Comparison of ENCODE assay signal across 17 cellular contexts in the genomic region with DNA sequence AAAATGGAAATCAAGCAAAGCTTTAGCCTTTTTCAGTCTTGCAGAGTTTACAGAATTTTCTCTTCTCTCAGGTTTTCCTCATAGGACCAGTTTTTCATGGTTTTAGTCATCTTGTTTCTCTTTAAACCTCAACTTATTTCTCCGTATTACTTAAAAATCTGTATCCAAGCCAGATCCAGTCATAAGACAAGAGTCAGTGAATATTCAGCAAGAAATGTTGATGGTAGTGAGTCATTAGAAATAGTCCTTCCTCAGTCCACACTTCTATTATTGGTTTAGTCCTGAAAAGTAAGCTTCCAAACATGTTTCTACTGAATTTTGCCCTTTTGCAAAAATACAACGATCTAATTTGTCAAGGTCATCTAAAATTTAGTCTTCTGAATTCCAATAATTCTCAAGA.
DNase-seq lines count a peak whose midpoint lies in the region; ATAC-seq and TF ChIP-seq lines count a peak whose summit lies in the region.
"Had no signal": no experiment of that assay in that cellular context is flagged by ENCODE, and none has a peak within 500 bp of the region (broad histone marks: within the 10 kb centered on the region; RNA-seq: fewer than 3 reads in every experiment).

No MANE protein-coding gene starts in this region.

- no peaks in the 10 kb centered on the region for H3K79me2 ChIP-seq in osteoblast (ENCODE audit: insufficient read depth, low read length)

- DNase-seq in ELR (ENCODE audit: low read depth) (peak; percentile 84), RWPE1 (ENCODE audit: low spot score) (peak; percentile 59), fibroblast of gingiva (ENCODE audit: low read depth) (peak; percentile 58), osteoblast (ENCODE audit: insufficient read length, low spot score, missing footprints) (peak; percentile 86), G401 (ENCODE audit: low spot score) (no peak), GM13976 (ENCODE audit: low spot score) (no peak)
- no peak for DNase-seq in CD8-positive, alpha-beta memory T cell
- DNase-seq: activated CD4-positive, alpha-beta memory T cell treated with anti-CD3 and anti-CD28 coated beads for 36 hours; aorta; CD4-positive, alpha-beta memory T cell; glutamatergic neuron; left cardiac atrium; NCI-H2171; NK-92 treated with Interleukin-12 subunit alpha and Interleukin-12 subunit beta, amount 100 ng/mL, for 24 hours; stimulated activated CD4-positive, alpha-beta T cell treated with anti-CD3 and anti-CD28 coated beads, Interleukin-2, amount 100 ng/mL, for 24 hours; T1000 had no signal

- CTCF ChIA-PET in RWPE1 (lab: Yijun Ruan, JAX): no interaction called here
- CTCF ChIA-PET in CD8-positive, alpha-beta memory T cell (lab: Charles Lee): no interaction called here

- peaks cover 0 to 12% (median 3%) of the 10 kb centered on the region in 3 donors for H3K36me3 Mint-ChIP-seq in CD8-positive, alpha-beta memory T cell

- H3K27me3 ChIP-seq in osteoblast (ENCODE audit: insufficient read depth, low read length): no peaks in the 10 kb centered on the region
- H3K27me3 ChIP-seq in CD8-positive, alpha-beta memory T cell (ENCODE audit: insufficient read depth, low read length, poor library complexity, severe bottlenecking): no peaks in the 10 kb centered on the region

- no peak for TF ChIP-seq CTCF in RWPE1 (conservative IDR thresholded peaks at IDR 0.05; ENCODE audit: low read depth)
- no peak for TF ChIP-seq CTCF in osteoblast (IDR thresholded peaks at IDR 0.05; ENCODE audit: extremely low read depth, low read depth, low read length)
- no peak for TF ChIP-seq CTCF in GM13976 (IDR thresholded peaks at IDR 0.05; ENCODE audit: borderline replicate concordance, control extremely low read depth, extremely low read depth, insufficient read depth, missing control alignments)

- peaks cover 15% of the 10 kb centered on the region for H3K4me1 ChIP-seq in osteoblast (ENCODE audit: insufficient read depth, low read length)
- no peaks in the 10 kb centered on the region for H3K4me1 ChIP-seq in CD8-positive, alpha-beta memory T cell (ENCODE audit: insufficient read depth, low read length)

- ATAC-seq in GM21825 (IDR thresholded peaks at IDR 0.05; ENCODE audit: unreplicated experiment): no peak

- H2AFZ ChIP-seq in osteoblast (ENCODE audit: low read length): no peak overlapping the region

- peak overlapping the region; percentile 58 for H3K4me2 ChIP-seq in osteoblast (ENCODE audit: insufficient read depth, low read length)

- no peak overlapping the region for H3K4me3 Mint-ChIP-seq in CD8-positive, alpha-beta memory T cell
- H3K4me3 Mint-ChIP-seq: activated CD4-positive, alpha-beta memory T cell treated with anti-CD3 and anti-CD28 coated beads for 36 hours; CD4-positive, alpha-beta memory T cell had no signal

- H3K27me3 Mint-ChIP-seq in CD8-positive, alpha-beta memory T cell: peaks cover 4 to 24% of the 10 kb centered on the region in 2 donors
- H3K27me3 Mint-ChIP-seq: activated CD4-positive, alpha-beta memory T cell treated with anti-CD3 and anti-CD28 coated beads for 36 hours had no signal

- no peak overlapping the region for H3K4me3 ChIP-seq in osteoblast (ENCODE audit: insufficient read depth, low read length)
- H3K4me3 ChIP-seq in CD8-positive, alpha-beta memory T cell (ENCODE audit: low read length): no peak overlapping the region

- H3K27ac Mint-ChIP-seq in CD8-positive, alpha-beta memory T cell: no peak overlapping the region
- H3K27ac Mint-ChIP-seq: activated CD4-positive, alpha-beta memory T cell treated with anti-CD3 and anti-CD28 coated beads for 36 hours; CD4-positive, alpha-beta memory T cell had no signal

- H4K20me1 ChIP-seq in osteoblast (ENCODE audit: insufficient read depth, low read length): no peaks in the 10 kb centered on the region

- POLR2A ChIA-PET in RWPE1 (lab: Yijun Ruan, JAX; ENCODE audit: low non-redundant PET): no interaction called here
- POLR2A ChIA-PET in CD8-positive, alpha-beta memory T cell (lab: Charles Lee): no interaction called here

- H3K9me3 ChIP-seq in osteoblast (ENCODE audit: low read depth, low read length): no peaks in the 10 kb centered on the region
- no peaks in the 10 kb centered on the region for H3K9me3 ChIP-seq in CD8-positive, alpha-beta memory T cell (ENCODE audit: low read length)

- H3K27ac ChIP-seq in RWPE1 (no peak overlapping the region), osteoblast (ENCODE audit: low read depth, low read length) (no peak overlapping the region)
- H3K27ac ChIP-seq in CD8-positive, alpha-beta memory T cell (ENCODE audit: low read depth, low read length): no peak overlapping the region

- no peaks in the 10 kb centered on the region for H3K36me3 ChIP-seq in osteoblast (ENCODE audit: insufficient read depth, low read length)
- no peaks in the 10 kb centered on the region for H3K36me3 ChIP-seq in CD8-positive, alpha-beta memory T cell (ENCODE audit: insufficient read depth, low read length)

- H3K4me1 Mint-ChIP-seq in CD8-positive, alpha-beta memory T cell: no peaks in the 10 kb centered on the region

- H3K9me3 Mint-ChIP-seq in CD8-positive, alpha-beta memory T cell: peaks cover 4 to 8% (median 6%) of the 10 kb centered on the region in 5 donors

- in situ Hi-C loops in G401 (cut with HindIII; ENCODE audit: low sequenced_read_pairs): no loop called here
- in situ Hi-C loops in GM13976 (cut with MboI; ENCODE audit: low sequenced_read_pairs, unreplicated experiment): no loop called here

Comparison
In these comparisons a context has a peak if more than half of its experiments do, and no peak if none do; other contexts are left out.
1. DNase-seq: peak in ELR (single experiment), RWPE1 (single experiment), fibroblast of gingiva (single experiment) and osteoblast (single experiment); none in G401 (single experiment), GM13976 (single experiment) and CD8-positive, alpha-beta memory T cell (0 of 5).